Comparison of ENCODE assay signal across 17 cellular contexts in the genomic region with DNA sequence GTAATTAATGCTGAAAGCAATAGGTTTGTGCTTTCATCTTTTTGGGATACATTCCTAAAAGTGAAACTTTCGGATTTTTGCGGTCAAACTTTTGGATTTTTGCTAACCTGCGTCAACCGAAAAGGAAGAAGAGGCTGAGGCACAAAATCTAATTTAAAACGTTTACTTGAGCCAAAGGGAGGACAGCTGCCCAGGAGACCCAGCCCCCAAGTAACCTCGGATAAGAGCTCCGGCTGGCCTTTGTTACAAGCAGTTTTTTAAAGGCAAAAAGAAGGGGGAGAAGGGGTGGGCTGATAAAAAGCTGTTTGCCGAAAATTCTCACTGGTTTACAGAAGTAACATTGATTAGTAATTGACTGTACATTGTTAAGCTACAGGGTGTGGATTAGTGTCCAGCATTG. TPM values are rescaled to one million over a fixed set of nuclear protein-coding genes. Genes with fewer than 3 reads are reported as not detected.
DNase-seq lines count a peak whose midpoint lies in the region; ATAC-seq, FAIRE-seq and TF ChIP-seq lines count a peak whose summit lies in the region.
"Had no signal": no experiment of that assay in that cellular context is flagged by ENCODE, and none has a peak within 500 bp of the region (broad histone marks: within the 10 kb centered on the region; RNA-seq: fewer than 3 reads in every experiment).

No MANE protein-coding gene starts in this region.

- 0 out of 2 replicates have a peak, but pooled peaks cover 3% of the 10 kb centered on the region for H3K9me3 Mint-ChIP-seq in WTC11
- H3K9me3 Mint-ChIP-seq: activated naive CD8-positive, alpha-beta T cell treated with anti-CD3 and anti-CD28 coated beads, Interleukin-2, amount 50 U/mL, for 24 hours; CD8-positive, alpha-beta T cell had no signal

- H3K9ac ChIP-seq in HUES48 (ENCODE audit: low read depth, low read length) (peak overlapping the region; percentile 21; the same call in 1 of the 2 replicates), iPS-15b (ENCODE audit: low read depth, low read length) (peak overlapping the region; percentile 42)

- H3K4me1 ChIP-seq in HUES48 (ENCODE audit: control insufficient read depth, insufficient read depth, low read length) (peaks cover 32% of the 10 kb centered on the region), iPS-15b (ENCODE audit: control insufficient read depth, insufficient read depth, low read length) (peaks cover 11% of the 10 kb centered on the region), small intestine (ENCODE audit: control insufficient read depth in 2 of 2, insufficient read depth in 1 of 2, low read depth in 1 of 2, low read length in 1 of 2) (peaks cover 0 to 2% of the 10 kb centered on the region in 2 donors)
- H3K4me1 ChIP-seq: vagina had no signal

- H3K36me3 ChIP-seq in HUES48 (ENCODE audit: control insufficient read depth, insufficient read depth, low read length), result no peaks in the 10 kb centered on the region
- H3K36me3 ChIP-seq in iPS-15b (ENCODE audit: control insufficient read depth, insufficient read depth, low read length), result no peaks in the 10 kb centered on the region
- no peaks in the 10 kb centered on the region for H3K36me3 ChIP-seq in small intestine (ENCODE audit: control insufficient read depth in 2 of 2, insufficient read depth in 2 of 2, low read length in 2 of 2)
- H3K36me3 ChIP-seq: vagina had no signal

- no peak for TF ChIP-seq CTCF in WTC11 (IDR thresholded peaks at IDR 0.05)

- DNase-seq in WTC11 (ENCODE audit: low spot score), result no peak
- no peak for DNase-seq in small intestine
- no peak for DNase-seq in stimulated activated CD4-positive, alpha-beta T cell treated with anti-CD3 and anti-CD28 coated beads, Interleukin-4, amount 100 ng/mL, for 24 hours
- no peak for DNase-seq in NCI-H1694 treated with DMSO at 0.1 percent for 48 hours (lab: John Stamatoyannopoulos, UW)
- DNase-seq: activated CD4-positive, alpha-beta T cell treated with anti-CD3 and anti-CD28 coated beads for 1 hour; activated naive CD8-positive, alpha-beta T cell treated with anti-CD3 and anti-CD28 coated beads, Interleukin-2, amount 50 U/mL, for 24 hours; CD8-positive, alpha-beta T cell; mucosa of descending colon; NCI-H1105 treated with DMSO at 0.1 percent for 48 hours; NCI-H510A treated with DMSO at 0.1 percent for 48 hours; stimulated activated CD4-positive, alpha-beta T cell treated with anti-CD3 and anti-CD28 coated beads, Interleukin-2, amount 100 ng/mL, for 48 hours had no signal

- FAIRE-seq in small intestine (lab: Jason Lieb, UNC), result no peak
- FAIRE-seq: islet of Langerhans had no signal

- no peaks in the 10 kb centered on the region for H3K27me3 Mint-ChIP-seq in WTC11 (ENCODE audit: low read depth)
- H3K27me3 Mint-ChIP-seq: activated naive CD8-positive, alpha-beta T cell treated with anti-CD3 and anti-CD28 coated beads, Interleukin-2, amount 50 U/mL, for 24 hours had no signal

- H3K4me3 Mint-ChIP-seq in WTC11, result peak overlapping the region; percentile 53
- H3K4me3 Mint-ChIP-seq: activated naive CD8-positive, alpha-beta T cell treated with anti-CD3 and anti-CD28 coated beads, Interleukin-2, amount 50 U/mL, for 24 hours; CD8-positive, alpha-beta T cell had no signal

- POLR2A ChIA-PET in WTC11 (lab: Charles Lee), result interaction anchor here (3.1 kb wide), 1 partner anchor 59 kb away, joined by 20 read pairs; a partner anchor contains a TSS

- H3K27ac Mint-ChIP-seq in WTC11, result peak overlapping the region; percentile 99
- H3K27ac Mint-ChIP-seq: activated naive CD8-positive, alpha-beta T cell treated with anti-CD3 and anti-CD28 coated beads, Interleukin-2, amount 50 U/mL, for 24 hours; CD8-positive, alpha-beta T cell had no signal

- H3K27ac ChIP-seq in HUES48 (ENCODE audit: low read depth, low read length) (peak overlapping the region; percentile 92), small intestine (ENCODE audit: low read depth in 1 of 2, low read length in 1 of 2) (peak overlapping the region; percentile 14 to 64)
- H3K27ac ChIP-seq: vagina had no signal

- H3K27me3 ChIP-seq in HUES48 (ENCODE audit: control insufficient read depth, insufficient read depth, low read length), result no peaks in the 10 kb centered on the region
- no peaks in the 10 kb centered on the region for H3K27me3 ChIP-seq in iPS-15b (ENCODE audit: control insufficient read depth, insufficient read depth, low read length)
- H3K27me3 ChIP-seq in small intestine (ENCODE audit: control insufficient read depth in 2 of 2, insufficient read depth in 2 of 2, low read length in 2 of 2), result no peaks in the 10 kb centered on the region
- H3K27me3 ChIP-seq: vagina had no signal

- WGBS in small intestine, 3 donors, result 6 to 33% (median 19%) methylated on average over 8 of the region's 8 CpGs

- H3K4me1 Mint-ChIP-seq in WTC11, result peaks cover 43% of the 10 kb centered on the region

- H3K4me3 ChIP-seq in HUES48 (ENCODE audit: low read depth, low read length), result 0 out of 2 replicates have a peak overlapping the region, but pooled peaks have one; percentile 31
- no peak overlapping the region for H3K4me3 ChIP-seq in iPS-15b (ENCODE audit: low read depth, low read length)
- peak overlapping the region in 1 of 2 donors; percentile 4 for H3K4me3 ChIP-seq in small intestine (ENCODE audit: low read depth in 1 of 2, low read length in 2 of 2)
- H3K4me3 ChIP-seq: mucosa of descending colon, vagina had no signal

- H3K9me3 ChIP-seq in HUES48 (ENCODE audit: control insufficient read depth, insufficient read depth, low read length) (peaks cover 6% of the 10 kb centered on the region), iPS-15b (ENCODE audit: control insufficient read depth, insufficient read depth, low read length) (peaks cover 4% of the 10 kb centered on the region), small intestine (ENCODE audit: control insufficient read depth, low read depth) (no peaks in the 10 kb centered on the region)
- H3K9me3 ChIP-seq: mucosa of descending colon, vagina had no signal

- ATAC-seq in WTC11 (peak; percentile 56), HG03045 (IDR thresholded peaks at IDR 0.05; ENCODE audit: unreplicated experiment) (no peak)
- ATAC-seq: activated naive CD8-positive, alpha-beta T cell treated with anti-CD3 and anti-CD28 coated beads, Interleukin-2, amount 50 U/mL, for 24 hours; CD8-positive, alpha-beta T cell; Panc1 had no signal

- peaks cover 5% of the 10 kb centered on the region; the same call in 1 of the 2 replicates for H3K36me3 Mint-ChIP-seq in WTC11
- H3K36me3 Mint-ChIP-seq: CD8-positive, alpha-beta T cell had no signal

- CTCF ChIA-PET in WTC11 (lab: Charles Lee), result interaction anchor here (0.9 to 1.3 kb wide), 6 partner anchors 9 to 154 kb away, joined by 3 to 7 read pairs (median 3); a partner anchor contains a TSS

TF ChIP-seq in WTC11, 78 proteins besides CTCF, POLR2A, EP300 and RAD21:
- TF ChIP-seq, protein P1, sequence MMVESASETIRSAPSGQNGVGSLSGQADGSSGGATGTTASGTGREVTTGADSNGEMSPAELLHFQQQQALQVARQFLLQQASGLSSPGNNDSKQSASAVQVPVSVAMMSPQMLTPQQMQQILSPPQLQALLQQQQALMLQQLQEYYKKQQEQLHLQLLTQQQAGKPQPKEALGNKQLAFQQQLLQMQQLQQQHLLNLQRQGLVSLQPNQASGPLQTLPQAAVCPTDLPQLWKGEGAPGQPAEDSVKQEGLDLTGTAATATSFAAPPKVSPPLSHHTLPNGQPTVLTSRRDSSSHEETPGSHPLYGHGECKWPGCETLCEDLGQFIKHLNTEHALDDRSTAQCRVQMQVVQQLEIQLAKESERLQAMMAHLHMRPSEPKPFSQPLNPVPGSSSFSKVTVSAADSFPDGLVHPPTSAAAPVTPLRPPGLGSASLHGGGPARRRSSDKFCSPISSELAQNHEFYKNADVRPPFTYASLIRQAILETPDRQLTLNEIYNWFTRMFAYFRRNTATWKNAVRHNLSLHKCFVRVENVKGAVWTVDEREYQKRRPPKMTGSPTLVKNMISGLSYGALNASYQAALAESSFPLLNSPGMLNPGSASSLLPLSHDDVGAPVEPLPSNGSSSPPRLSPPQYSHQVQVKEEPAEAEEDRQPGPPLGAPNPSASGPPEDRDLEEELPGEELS (CRISPR knock-in tag; IDR thresholded peaks at IDR 0.05), result no peak
- TF ChIP-seq, protein P2, sequence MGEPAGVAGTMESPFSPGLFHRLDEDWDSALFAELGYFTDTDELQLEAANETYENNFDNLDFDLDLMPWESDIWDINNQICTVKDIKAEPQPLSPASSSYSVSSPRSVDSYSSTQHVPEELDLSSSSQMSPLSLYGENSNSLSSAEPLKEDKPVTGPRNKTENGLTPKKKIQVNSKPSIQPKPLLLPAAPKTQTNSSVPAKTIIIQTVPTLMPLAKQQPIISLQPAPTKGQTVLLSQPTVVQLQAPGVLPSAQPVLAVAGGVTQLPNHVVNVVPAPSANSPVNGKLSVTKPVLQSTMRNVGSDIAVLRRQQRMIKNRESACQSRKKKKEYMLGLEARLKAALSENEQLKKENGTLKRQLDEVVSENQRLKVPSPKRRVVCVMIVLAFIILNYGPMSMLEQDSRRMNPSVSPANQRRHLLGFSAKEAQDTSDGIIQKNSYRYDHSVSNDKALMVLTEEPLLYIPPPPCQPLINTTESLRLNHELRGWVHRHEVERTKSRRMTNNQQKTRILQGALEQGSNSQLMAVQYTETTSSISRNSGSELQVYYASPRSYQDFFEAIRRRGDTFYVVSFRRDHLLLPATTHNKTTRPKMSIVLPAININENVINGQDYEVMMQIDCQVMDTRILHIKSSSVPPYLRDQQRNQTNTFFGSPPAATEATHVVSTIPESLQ (CRISPR knock-in tag; IDR thresholded peaks at IDR 0.05), result no peak
- TF ChIP-seq ZNF121 (CRISPR knock-in tag; IDR thresholded peaks at IDR 0.05) (no peak), ZNF416 (CRISPR knock-in tag; IDR thresholded peaks at IDR 0.05) (no peak), EMX1 (CRISPR knock-in tag; IDR thresholded peaks at IDR 0.05) (no peak), ZBTB21 (CRISPR knock-in tag; IDR thresholded peaks at IDR 0.05; ENCODE audit: borderline replicate concordance) (no peak), TP53 (CRISPR knock-in tag; IDR thresholded peaks at IDR 0.05) (no peak), HMGA2 (CRISPR knock-in tag; IDR thresholded peaks at IDR 0.05) (no peak)

RNA-seq across cellular contexts. Expression of a gene that starts 59.3 kb away (rescaled TPM):
- 163 to 177 TPM (median 175 TPM) in 3 replicates for total RNA-seq in WTC11 (2021)
- 10 to 100 TPM; 15.1 to 16.8 (median 15.7) TPM for polyA plus RNA-seq in small intestine
